23 cellular contexts compared by ENCODE assay signal in genomic region chr2:230875347-230876315, GRCh38. TPM values are rescaled to one million over a fixed set of nuclear protein-coding genes. Genes with fewer than 3 reads are reported as not detected.
A peak's percentile ranks its signal among the peaks of the same experiment; 100 is the strongest.
DNase-seq lines count a peak whose midpoint lies in the region; TF ChIP-seq lines count a peak whose summit lies in the region.
"Had no signal": no experiment of that assay in that cellular context is flagged by ENCODE, and none has a peak within 500 bp of the region (broad histone marks: within the 10 kb centered on the region; RNA-seq: fewer than 3 reads in every experiment).

No MANE protein-coding gene starts in this region.

- H3K9me3 ChIP-seq in MG63: no peaks in the 10 kb centered on the region
- H3K9me3 ChIP-seq: vagina had no signal

- no peaks in the 10 kb centered on the region for H3K27me3 Mint-ChIP-seq in nephron progenitor cell (ENCODE audit: low read depth, poor library complexity)
- H3K27me3 Mint-ChIP-seq: central memory CD8-positive, alpha-beta T cell had no signal

- DNase-seq in activated effector memory CD4-positive, alpha-beta T cell treated with anti-CD3 and anti-CD28 coated beads, Interleukin-2, amount 50 U/mL, for 16 hours: peak; percentile 45
- no peak for DNase-seq in activated effector memory CD4-positive, alpha-beta T cell treated with Interleukin-2 at 50 U/mL for 16 hours
- DNase-seq in ecto neural progenitor cell (ENCODE audit: low spot score) (peak; percentile 29), nephron progenitor cell (no peak), ureter (ENCODE audit: low spot score) (peak; percentile 29), DMS114 treated with DMSO at 0.1 percent for 48 hours (lab: John Stamatoyannopoulos, UW; ENCODE audit: unreplicated experiment) (no peak), MG63 (no peak)
- no peak for DNase-seq in effector CD4-positive, alpha-beta T cell
- DNase-seq: activated CD4-positive, alpha-beta T cell treated with anti-CD3 and anti-CD28 coated beads for 4 hours; activated naive CD4-positive, alpha-beta T cell; DMS 273 treated with DMSO at 0.1 percent for 48 hours; GDM1; kidney glomerular epithelial cell; mesenchymal stem cell; NCI-H1694 treated with DMSO at 0.1 percent for 48 hours; NCI-H69; stimulated activated CD4-positive, alpha-beta T cell treated with anti-CD3 and anti-CD28 coated beads, Interleukin-12 subunit alpha, Interleukin-12 subunit beta, amount 100 ng/mL, for 4 hours had no signal

- no peaks in the 10 kb centered on the region for H3K9me3 Mint-ChIP-seq in nephron progenitor cell
- H3K9me3 Mint-ChIP-seq: central memory CD8-positive, alpha-beta T cell had no signal

- H3K27ac Mint-ChIP-seq in nephron progenitor cell: peak overlapping the region; percentile 85

- no peaks in the 10 kb centered on the region for H3K27me3 ChIP-seq in MG63
- H3K27me3 ChIP-seq: vagina had no signal

- no peak overlapping the region for H3K4me3 Mint-ChIP-seq in nephron progenitor cell

- H3K36me3 ChIP-seq in MG63: no peaks in the 10 kb centered on the region

- H3K36me3 Mint-ChIP-seq in nephron progenitor cell (ENCODE audit: low read depth): peaks cover 57% of the 10 kb centered on the region

- H3K4me3 ChIP-seq in MG63: no peak overlapping the region
- H3K4me3 ChIP-seq: vagina had no signal

- TF ChIP-seq CTCF in nephron progenitor cell (IDR thresholded peaks at IDR 0.05): no peak

- peaks cover 89% of the 10 kb centered on the region for H3K4me1 Mint-ChIP-seq in nephron progenitor cell

RNA-seq across cellular contexts. Expression of gene ITM2C, which starts 10.9 kb away (rescaled TPM):
- total RNA-seq in ureter: 227 TPM
- 31.2 and 37.1 TPM in 2 replicates for total RNA-seq in MG63 (2014; rRNA removed; shearing (Covaris generic); ENCODE audit: low replicate concordance)

RNA-seq across cellular contexts. Expression of gene GPR55, which starts 49.4 kb away (rescaled TPM):
- 0.39 TPM for total RNA-seq in ureter
- total RNA-seq in MG63 (2014; rRNA removed; shearing (Covaris generic); ENCODE audit: low replicate concordance): not detected in 2 replicates
- total RNA-seq: frontal cortex, H1, pulmonary artery endothelial cell, Right ventricle myocardium inferior had no signal

Comparison
In these comparisons a context has a peak if more than half of its experiments do, and no peak if none do; other contexts are left out.
1. DNase-seq: peak in activated effector memory CD4-positive, alpha-beta T cell treated with anti-CD3 and anti-CD28 coated beads, Interleukin-2, amount 50 U/mL, for 16 hours (single experiment), ecto neural progenitor cell (single experiment) and ureter (single experiment); none in activated effector memory CD4-positive, alpha-beta T cell treated with Interleukin-2 at 50 U/mL for 16 hours (single experiment), nephron progenitor cell (single experiment), effector CD4-positive, alpha-beta T cell (single experiment), DMS114 treated with DMSO at 0.1 percent for 48 hours (single experiment) and MG63 (single experiment).